1 cellular context compared by ENCODE assay signal in genomic region chr13:31699650-31700049, GRCh38.
TF ChIP-seq lines count a peak whose summit lies in the region.

No MANE protein-coding gene starts in this region.

TF ChIP-seq in HepG2, 621 proteins besides CTCF, POLR2A, EP300 and RAD21 (continued from another document):
- no peak for TF ChIP-seq THYN1 (CRISPR knock-in tag; IDR thresholded peaks at IDR 0.05; ENCODE audit: borderline replicate concordance, low read depth)
TF ChIP-seq in HepG2: peak in this region for 1.
